Comparison of ENCODE assay signal across 9 cellular contexts in genomic region chr1:26827205-26827604, GRCh38. TPM values are rescaled to one million over a fixed set of nuclear protein-coding genes. Genes with fewer than 3 reads are reported as not detected.
DNase-seq lines count a peak whose midpoint lies in the region; ATAC-seq and TF ChIP-seq lines count a peak whose summit lies in the region.
"Had no signal": no experiment of that assay in that cellular context is flagged by ENCODE, and none has a peak within 500 bp of the region (broad histone marks: within the 10 kb centered on the region; RNA-seq: fewer than 3 reads in every experiment).

No MANE protein-coding gene starts in this region.

- peak overlapping the region; percentile 53 for H3K4ac ChIP-seq in IMR-90 (ENCODE audit: low read depth, low read length)

- H3K79me1 ChIP-seq in IMR-90 (ENCODE audit: low read depth in 1 of 2, low read length in 2 of 2): peaks cover 34 to 53% of the 10 kb centered on the region in 2 experiments

- no peak for DNase-seq in IMR-90
- DNase-seq in kidney epithelial cell (ENCODE audit: low read depth): no peak
- DNase-seq in OCI-M2 (lab: John Stamatoyannopoulos, UW; ENCODE audit: unreplicated experiment): no peak
- DNase-seq in erythroblast (lab: John Stamatoyannopoulos, UW): no peak
- DNase-seq: NCI-H187 treated with DMSO at 0.1 percent for 48 hours had no signal

- TF ChIP-seq POLR2A in IMR-90 (IDR thresholded peaks at IDR 0.05; ENCODE audit: low read depth, low read length) (no peak), erythroblast (IDR thresholded peaks at IDR 0.05; ENCODE audit: low read length) (no peak)

- H3K18ac ChIP-seq in IMR-90 (ENCODE audit: low read depth, low read length): no peak overlapping the region

- H3K4me3 ChIP-seq in IMR-90 (ENCODE audit: insufficient read depth, low read depth, low read length): peak overlapping the region; percentile 50
- peak overlapping the region; percentile 79 for H3K4me3 ChIP-seq in kidney epithelial cell (ENCODE audit: low read depth, low read length)
- peak overlapping the region; percentile 71 to 85 (median 80) for H3K4me3 ChIP-seq in subcutaneous abdominal adipose tissue (ENCODE audit: low read depth in 1 of 5, low read length in 5 of 5)

- peak overlapping the region; percentile 92 for H2AFZ ChIP-seq in IMR-90 (replicated peaks; ENCODE audit: low read length, poor library complexity)

- H3K9ac ChIP-seq in IMR-90 (ENCODE audit: low read depth, low read length) (peak overlapping the region; percentile 68), subcutaneous abdominal adipose tissue (ENCODE audit: low read length in 5 of 5) (peak overlapping the region; percentile 59 to 89 (median 79))

- TF ChIP-seq CTCF in IMR-90 (conservative IDR thresholded peaks at IDR 0.05; ENCODE audit: low read depth, low read length) (no peak), kidney epithelial cell (IDR thresholded peaks at IDR 0.05; ENCODE audit: insufficient read depth, low read length, poor library complexity, severe bottlenecking) (no peak)

- 13% methylated on average over 4 of the region's 10 CpGs; no CpG with 5 or more reads in 1 of the 2 experiments for WGBS in IMR-90 (ENCODE audit: extremely low coverage in 2 of 2, insufficient read length in 1 of 2), 2 experiments

- dilution Hi-C loops in IMR-90 (cut with HindIII; ENCODE audit: low sequenced_read_pairs, unreplicated experiment): no loop called here

- CTCF ChIA-PET in IMR-90 (lab: Yijun Ruan, JAX): no interaction called here

- no peak for TF ChIP-seq RAD21 in IMR-90 (IDR thresholded peaks at IDR 0.05; ENCODE audit: low read length)

- H3K27ac ChIP-seq in IMR-90 (ENCODE audit: insufficient read depth, low read length) (peak overlapping the region; percentile 48; the same call in 1 of the 2 replicates), angular gyrus (ENCODE audit: low read depth, low read length) (peak overlapping the region; percentile 62), subcutaneous abdominal adipose tissue (ENCODE audit: low read depth, low read length) (peak overlapping the region; percentile 35)

- peaks cover 12% of the 10 kb centered on the region for H3K9me1 ChIP-seq in IMR-90 (ENCODE audit: insufficient read depth, low read length)

- POLR2A ChIA-PET in IMR-90 (lab: Charles Lee; ENCODE audit: unreplicated experiment): no interaction called here

- no peak overlapping the region; the same call in 1 of the 2 replicates for H4K91ac ChIP-seq in IMR-90 (ENCODE audit: insufficient read depth, low read depth, low read length)

- H3K9me3 ChIP-seq in IMR-90 (ENCODE audit: control insufficient read depth, insufficient read depth, low read length) (no peaks in the 10 kb centered on the region), subcutaneous abdominal adipose tissue (ENCODE audit: control insufficient read depth in 5 of 5, low read length in 5 of 5) (no peaks in the 10 kb centered on the region)

- no peak for ATAC-seq in IMR-90 (ENCODE audit: low read depth)
- no peak for ATAC-seq in HG03521 (IDR thresholded peaks at IDR 0.05; ENCODE audit: unreplicated experiment)

- H3K14ac ChIP-seq in IMR-90 (replicated peaks; ENCODE audit: low read depth, low read length): peak overlapping the region; percentile 2; the same call in 1 of the 2 replicates

- BruUV-seq in IMR-90 (replicated peaks; lab: Mats Ljungman, UMichigan): no TSS peak

- no peak overlapping the region for H4K5ac ChIP-seq in IMR-90 (ENCODE audit: low read depth, low read length)

- H3K36me3 ChIP-seq in IMR-90 (ENCODE audit: control insufficient read depth, insufficient read depth, low read length): peaks cover 9% of the 10 kb centered on the region; the same call in 1 of the 2 replicates
- H3K36me3 ChIP-seq in kidney epithelial cell (ENCODE audit: control insufficient read depth, insufficient read depth, low read length): no peaks in the 10 kb centered on the region
- peaks cover 0 to 12% (median 3%) of the 10 kb centered on the region in 5 donors for H3K36me3 ChIP-seq in subcutaneous abdominal adipose tissue (ENCODE audit: control insufficient read depth in 5 of 5, insufficient read depth in 5 of 5, low read length in 5 of 5)

- H2AK9ac ChIP-seq in IMR-90 (replicated peaks; ENCODE audit: low read depth, low read length, poor library complexity): peak overlapping the region; percentile 77

- H2BK5ac ChIP-seq in IMR-90 (ENCODE audit: low read depth, low read length, poor library complexity, severe bottlenecking): peak overlapping the region; percentile 15

- H2BK120ac ChIP-seq in IMR-90 (ENCODE audit: low read depth, low read length): no peak overlapping the region

- H3K23ac ChIP-seq in IMR-90 (ENCODE audit: low read depth, low read length): peak overlapping the region; percentile 18

- intact Hi-C loops in IMR-90 (cut with micrococcal nuclease): no loop called here

- no peak overlapping the region for H2BK15ac ChIP-seq in IMR-90 (ENCODE audit: low read depth, low read length)

- no peak overlapping the region for H3K56ac ChIP-seq in IMR-90 (ENCODE audit: extremely low read depth, insufficient read depth, low read length)

- H3K27me3 ChIP-seq in IMR-90 (ENCODE audit: control insufficient read depth, insufficient read depth, low read length): no peaks in the 10 kb centered on the region
- H3K27me3 ChIP-seq in kidney epithelial cell (ENCODE audit: control insufficient read depth, insufficient read depth, low read length): no peaks in the 10 kb centered on the region
- H3K27me3 ChIP-seq in subcutaneous abdominal adipose tissue (ENCODE audit: control insufficient read depth in 5 of 5, insufficient read depth in 4 of 5, low read length in 5 of 5): no peaks in the 10 kb centered on the region

- H3K4me1 ChIP-seq in IMR-90 (ENCODE audit: control insufficient read depth, insufficient read depth, low read length) (peaks cover 25% of the 10 kb centered on the region), subcutaneous abdominal adipose tissue (ENCODE audit: control insufficient read depth in 5 of 5, insufficient read depth in 5 of 5, low read length in 5 of 5) (peaks cover 11 to 54% (median 49%) of the 10 kb centered on the region in 5 donors)

- in situ Hi-C loops in IMR-90 (cut with MboI; ENCODE audit: low sequenced_read_pairs): no loop called here

- H4K8ac ChIP-seq in IMR-90 (ENCODE audit: low read depth in 2 of 2, low read length in 2 of 2): peak overlapping the region in 1 of 2 experiments; percentile 53; a peak in 1 of 4 replicates

- H2AK5ac ChIP-seq in IMR-90 (ENCODE audit: low read depth, low read length): peak overlapping the region; percentile 72

- peaks cover 41% of the 10 kb centered on the region for H4K20me1 ChIP-seq in IMR-90 (ENCODE audit: insufficient read depth, low read length)

- peak overlapping the region; percentile 99 for H3K4me2 ChIP-seq in IMR-90 (ENCODE audit: low read depth, low read length)

- no peak overlapping the region for H2BK20ac ChIP-seq in IMR-90 (ENCODE audit: low read depth, low read length)

TF ChIP-seq in IMR-90, 13 proteins besides CTCF, POLR2A, EP300 and RAD21:
- TF ChIP-seq CEBPB (IDR thresholded peaks at IDR 0.05; ENCODE audit: low read depth, low read length) (no peak), FOS (IDR thresholded peaks at IDR 0.05; ENCODE audit: low read depth, low read length) (no peak), MAZ (IDR thresholded peaks at IDR 0.05; ENCODE audit: borderline replicate concordance, low read depth, low read length) (no peak), RCOR1 (IDR thresholded peaks at IDR 0.05; ENCODE audit: insufficient replicate concordance, low read length) (no peak), BHLHE40 (IDR thresholded peaks at IDR 0.05; ENCODE audit: low read depth, low read length) (no peak), MAFK (IDR thresholded peaks at IDR 0.05; ENCODE audit: low read depth, low read length) (no peak), RFX5 (IDR thresholded peaks at IDR 0.05; ENCODE audit: low read depth, low read length) (no peak), SMC3 (IDR thresholded peaks at IDR 0.05; ENCODE audit: low read depth, low read length) (no peak)

RNA-seq across cellular contexts. Expression of gene ZDHHC18, which starts 0.7 kb away (rescaled TPM):
- total RNA-seq in IMR-90 (2012; rRNA removed) (9.4 and 12.5 TPM in 2 replicates), kidney epithelial cell (24.2 and 27.0 TPM in 2 replicates)
- 37.0 and 38.4 TPM in 2 replicates for polyA plus RNA-seq in IMR-90 (2012; rRNA removed)
- 16.2 and 37.8 TPM in 2 replicates for polyA plus RNA-seq in IMR-90 (2012; cell fraction: cytosol; rRNA removed)
- 40.6 and 50.7 TPM in 2 replicates for polyA plus RNA-seq in IMR-90 (2012; cell fraction: nucleus; rRNA removed; ENCODE audit: low replicate concordance)

RNA-seq across cellular contexts. Expression of gene SFN, which starts 35.7 kb away (rescaled TPM):
- total RNA-seq in IMR-90 (2012; rRNA removed): 0.18 TPM in 1 of 2 replicates, not detected in the other
- polyA plus RNA-seq in IMR-90 (2012; rRNA removed): 0.17 and 0.34 TPM in 2 replicates
- polyA plus RNA-seq in IMR-90 (2012; cell fraction: cytosol; rRNA removed): 0.13 TPM in 1 of 2 replicates, not detected in the other
- 0.58 and 0.98 TPM in 2 replicates for polyA plus RNA-seq in IMR-90 (2012; cell fraction: nucleus; rRNA removed; ENCODE audit: low replicate concordance)
- total RNA-seq in kidney epithelial cell: 85.8 and 89.0 TPM in 2 replicates
- total RNA-seq: lung microvascular endothelial cell had no signal

RNA-seq across cellular contexts. Expression of gene PIGV, which starts 39.5 kb away (rescaled TPM):
- total RNA-seq in IMR-90 (2012; rRNA removed) (8.6 and 10.6 TPM in 2 replicates), kidney epithelial cell (8.5 and 11.5 TPM in 2 replicates)
- 6.9 and 7.2 TPM in 2 replicates for polyA plus RNA-seq in IMR-90 (2012; rRNA removed)
- 7.4 and 11.3 TPM in 2 replicates for polyA plus RNA-seq in IMR-90 (2012; cell fraction: cytosol; rRNA removed)
- 10.5 and 15.8 TPM in 2 replicates for polyA plus RNA-seq in IMR-90 (2012; cell fraction: nucleus; rRNA removed; ENCODE audit: low replicate concordance)

Comparison
In these comparisons a context has a peak if more than half of its experiments do, and no peak if none do; other contexts are left out.
1. RNA of gene SFN, which starts 35.7 kb away (total RNA-seq): 85.8 to 89.0 TPM in kidney epithelial cell; 0.18 TPM in IMR-90; every median in the first group is over 10 times any median in the second.
2. Peak in every context shown above with its lines, with median percentiles within 50 percentile points of each other: H3K27ac ChIP-seq and H3K4me3 ChIP-seq.